ENCODE assay signal across 1 cellular context in genomic region chr12:46562625-46563228, GRCh38.
TF ChIP-seq lines count a peak whose summit lies in the region.

No MANE protein-coding gene starts in this region.

TF ChIP-seq in K562, 482 proteins besides CTCF, POLR2A, EP300 and RAD21 (continued from another document):
- TF ChIP-seq CEBPG (CRISPR knock-in tag; IDR thresholded peaks at IDR 0.05) (0 out of 2 replicates have a peak, but pooled peaks have one; percentile 25), CEBPG (tag; conservative IDR thresholded peaks at IDR 0.05 in 1 of 2, IDR thresholded peaks at IDR 0.05 in 1 of 2) (peak; percentile 49 to 81), IRF9 (tag; IDR thresholded peaks at IDR 0.05) (0 out of 2 replicates have a peak, but pooled peaks have one; percentile 17), HMBOX1 (IDR thresholded peaks at IDR 0.05) (peak; percentile 17), ZNF324 (CRISPR knock-in tag; IDR thresholded peaks at IDR 0.05) (no peak)
